In the genomic region with DNA sequence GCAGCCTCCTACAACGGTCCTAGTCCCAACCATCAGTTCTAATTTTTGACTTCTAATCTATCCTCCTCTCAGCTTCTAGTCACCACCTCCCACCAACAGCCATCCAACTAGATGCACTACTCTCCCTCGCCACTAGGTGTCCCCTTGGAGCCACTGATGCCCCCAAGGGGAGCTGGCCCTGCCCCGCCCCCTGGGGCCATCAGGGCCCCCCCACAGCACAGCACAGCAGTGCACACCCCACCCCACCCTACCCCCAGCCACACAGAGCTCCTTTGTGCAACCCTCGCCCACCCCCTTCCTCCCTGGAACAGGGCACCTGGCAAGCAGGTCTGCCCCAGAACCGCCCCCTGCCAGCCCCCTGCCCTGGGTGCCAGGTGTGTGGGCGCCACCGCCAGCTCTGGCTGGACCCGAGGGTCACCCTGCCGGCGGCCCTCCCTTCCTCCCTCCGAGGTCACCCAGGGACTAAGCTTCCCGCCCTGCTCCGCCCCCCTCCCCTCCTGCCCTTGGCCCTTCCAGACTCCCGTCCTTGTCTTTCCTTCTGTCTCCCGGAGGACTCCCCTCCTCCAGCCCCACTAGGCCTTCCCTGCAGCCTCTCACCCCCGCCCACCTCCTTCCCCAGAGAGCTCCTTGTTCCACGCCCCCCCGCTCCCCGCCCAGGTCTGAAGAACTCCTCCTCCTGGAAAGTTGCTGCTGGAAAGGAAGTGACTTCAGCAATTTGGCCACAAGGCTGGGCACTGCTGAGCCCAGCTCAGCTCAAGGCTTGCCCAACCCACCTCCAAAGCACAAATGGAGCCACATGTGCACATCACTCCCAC, we compare ENCODE assay signal across 1 cellular context.
TF ChIP-seq lines count a peak whose summit lies in the region.

No MANE protein-coding gene starts in this region.

TF ChIP-seq in HepG2, 621 proteins besides CTCF, POLR2A, EP300 and RAD21 (continued from another document):
- TF ChIP-seq KDM3A (CRISPR knock-in tag; IDR thresholded peaks at IDR 0.05; ENCODE audit: low read depth) (0 out of 2 replicates have a peak, but pooled peaks have one; percentile 58), SPEN (CRISPR knock-in tag; IDR thresholded peaks at IDR 0.05; ENCODE audit: low read depth) (no peak), ZNF121 (CRISPR knock-in tag; IDR thresholded peaks at IDR 0.05) (no peak)
- TF ChIP-seq, protein P1, sequence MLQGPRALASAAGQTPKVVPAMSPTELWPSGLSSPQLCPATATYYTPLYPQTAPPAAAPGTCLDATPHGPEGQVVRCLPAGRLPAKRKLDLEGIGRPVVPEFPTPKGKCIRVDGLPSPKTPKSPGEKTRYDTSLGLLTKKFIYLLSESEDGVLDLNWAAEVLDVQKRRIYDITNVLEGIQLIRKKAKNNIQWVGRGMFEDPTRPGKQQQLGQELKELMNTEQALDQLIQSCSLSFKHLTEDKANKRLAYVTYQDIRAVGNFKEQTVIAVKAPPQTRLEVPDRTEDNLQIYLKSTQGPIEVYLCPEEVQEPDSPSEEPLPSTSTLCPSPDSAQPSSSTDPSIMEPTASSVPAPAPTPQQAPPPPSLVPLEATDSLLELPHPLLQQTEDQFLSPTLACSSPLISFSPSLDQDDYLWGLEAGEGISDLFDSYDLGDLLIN (CRISPR knock-in tag; IDR thresholded peaks at IDR 0.05; ENCODE audit: borderline replicate concordance), result no peak
- TF ChIP-seq, protein P2, sequence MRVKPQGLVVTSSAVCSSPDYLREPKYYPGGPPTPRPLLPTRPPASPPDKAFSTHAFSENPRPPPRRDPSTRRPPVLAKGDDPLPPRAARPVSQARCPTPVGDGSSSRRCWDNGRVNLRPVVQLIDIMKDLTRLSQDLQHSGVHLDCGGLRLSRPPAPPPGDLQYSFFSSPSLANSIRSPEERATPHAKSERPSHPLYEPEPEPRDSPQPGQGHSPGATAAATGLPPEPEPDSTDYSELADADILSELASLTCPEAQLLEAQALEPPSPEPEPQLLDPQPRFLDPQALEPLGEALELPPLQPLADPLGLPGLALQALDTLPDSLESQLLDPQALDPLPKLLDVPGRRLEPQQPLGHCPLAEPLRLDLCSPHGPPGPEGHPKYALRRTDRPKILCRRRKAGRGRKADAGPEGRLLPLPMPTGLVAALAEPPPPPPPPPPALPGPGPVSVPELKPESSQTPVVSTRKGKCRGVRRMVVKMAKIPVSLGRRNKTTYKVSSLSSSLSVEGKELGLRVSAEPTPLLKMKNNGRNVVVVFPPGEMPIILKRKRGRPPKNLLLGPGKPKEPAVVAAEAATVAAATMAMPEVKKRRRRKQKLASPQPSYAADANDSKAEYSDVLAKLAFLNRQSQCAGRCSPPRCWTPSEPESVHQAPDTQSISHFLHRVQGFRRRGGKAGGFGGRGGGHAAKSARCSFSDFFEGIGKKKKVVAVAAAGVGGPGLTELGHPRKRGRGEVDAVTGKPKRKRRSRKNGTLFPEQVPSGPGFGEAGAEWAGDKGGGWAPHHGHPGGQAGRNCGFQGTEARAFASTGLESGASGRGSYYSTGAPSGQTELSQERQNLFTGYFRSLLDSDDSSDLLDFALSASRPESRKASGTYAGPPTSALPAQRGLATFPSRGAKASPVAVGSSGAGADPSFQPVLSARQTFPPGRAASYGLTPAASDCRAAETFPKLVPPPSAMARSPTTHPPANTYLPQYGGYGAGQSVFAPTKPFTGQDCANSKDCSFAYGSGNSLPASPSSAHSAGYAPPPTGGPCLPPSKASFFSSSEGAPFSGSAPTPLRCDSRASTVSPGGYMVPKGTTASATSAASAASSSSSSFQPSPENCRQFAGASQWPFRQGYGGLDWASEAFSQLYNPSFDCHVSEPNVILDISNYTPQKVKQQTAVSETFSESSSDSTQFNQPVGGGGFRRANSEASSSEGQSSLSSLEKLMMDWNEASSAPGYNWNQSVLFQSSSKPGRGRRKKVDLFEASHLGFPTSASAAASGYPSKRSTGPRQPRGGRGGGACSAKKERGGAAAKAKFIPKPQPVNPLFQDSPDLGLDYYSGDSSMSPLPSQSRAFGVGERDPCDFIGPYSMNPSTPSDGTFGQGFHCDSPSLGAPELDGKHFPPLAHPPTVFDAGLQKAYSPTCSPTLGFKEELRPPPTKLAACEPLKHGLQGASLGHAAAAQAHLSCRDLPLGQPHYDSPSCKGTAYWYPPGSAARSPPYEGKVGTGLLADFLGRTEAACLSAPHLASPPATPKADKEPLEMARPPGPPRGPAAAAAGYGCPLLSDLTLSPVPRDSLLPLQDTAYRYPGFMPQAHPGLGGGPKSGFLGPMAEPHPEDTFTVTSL (CRISPR knock-in tag; IDR thresholded peaks at IDR 0.05; ENCODE audit: borderline replicate concordance), result no peak
